Comparison of ENCODE assay signal across 2 cellular contexts in the genomic region with DNA sequence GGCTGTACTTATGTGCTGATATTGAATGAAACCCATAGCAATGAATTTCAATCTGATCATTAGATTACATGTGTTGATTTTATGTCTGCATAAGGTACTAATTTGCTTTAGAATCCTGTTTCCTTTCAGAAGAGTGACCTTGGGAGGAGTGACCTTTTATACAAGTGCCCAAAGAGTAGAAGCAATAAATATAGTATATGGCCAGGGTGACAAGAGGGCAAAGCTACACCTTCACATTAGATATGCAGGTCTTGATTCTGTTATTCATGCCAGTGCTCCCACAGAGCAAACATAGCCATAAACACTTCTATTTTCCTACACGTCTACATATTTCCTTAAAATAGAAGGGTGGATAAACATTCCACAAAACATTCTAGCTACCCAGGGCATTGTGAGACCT.
TF ChIP-seq lines count a peak whose summit lies in the region.

No MANE protein-coding gene starts in this region.

TF ChIP-seq in GM23338, 12 proteins besides CTCF, POLR2A, EP300 and RAD21 (continues in another document):
- TF ChIP-seq ETS1 (IDR thresholded peaks at IDR 0.05) = no peak
- no peak for TF ChIP-seq ZNF462 (CRISPR knock-in tag; IDR thresholded peaks at IDR 0.05)
- TF ChIP-seq NANOG (IDR thresholded peaks at IDR 0.05; ENCODE audit: borderline replicate concordance) = no peak
- no peak for TF ChIP-seq EZH2 (IDR thresholded peaks at IDR 0.05; ENCODE audit: low read depth, unreplicated experiment)
- no peak for TF ChIP-seq POLR2AphosphoS5 (IDR thresholded peaks at IDR 0.05; ENCODE audit: low read depth)
- no peak for TF ChIP-seq EZH2phosphoT487 (IDR thresholded peaks at IDR 0.05; ENCODE audit: unreplicated experiment)
- no peak for TF ChIP-seq ZNF331 (CRISPR knock-in tag; IDR thresholded peaks at IDR 0.05; ENCODE audit: low read depth)
- TF ChIP-seq REST (IDR thresholded peaks at IDR 0.05; ENCODE audit: unreplicated experiment) = no peak
- no peak for TF ChIP-seq ZNF114 (CRISPR knock-in tag; IDR thresholded peaks at IDR 0.05)
- TF ChIP-seq CREB1 (CRISPR knock-in tag; IDR thresholded peaks at IDR 0.05; ENCODE audit: low read depth) = no peak

TF ChIP-seq in H1, 55 proteins besides CTCF, POLR2A, EP300 and RAD21 (continued from another document):
- TF ChIP-seq EZH2 (IDR thresholded peaks at IDR 0.05; ENCODE audit: low read depth, low read length, severe bottlenecking) = no peak
- no peak for TF ChIP-seq TAF1 (IDR thresholded peaks at IDR 0.05; ENCODE audit: low read depth, low read length)
- no peak for TF ChIP-seq GABPA (IDR thresholded peaks at IDR 0.05; ENCODE audit: borderline replicate concordance, insufficient read depth, low read length)
- no peak for TF ChIP-seq RBBP5 (IDR thresholded peaks at IDR 0.05; ENCODE audit: borderline replicate concordance, low read depth, low read length)
- TF ChIP-seq JUND (IDR thresholded peaks at IDR 0.05; ENCODE audit: low read length) = no peak
- TF ChIP-seq, protein P1, sequence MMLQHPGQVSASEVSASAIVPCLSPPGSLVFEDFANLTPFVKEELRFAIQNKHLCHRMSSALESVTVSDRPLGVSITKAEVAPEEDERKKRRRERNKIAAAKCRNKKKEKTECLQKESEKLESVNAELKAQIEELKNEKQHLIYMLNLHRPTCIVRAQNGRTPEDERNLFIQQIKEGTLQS (IDR thresholded peaks at IDR 0.05; ENCODE audit: insufficient read depth, low read depth, low read length) = no peak
- TF ChIP-seq KDM4A (IDR thresholded peaks at IDR 0.05; ENCODE audit: low read depth, low read length, severe bottlenecking) = no peak
- TF ChIP-seq FOSL1 (IDR thresholded peaks at IDR 0.05; ENCODE audit: insufficient read depth, low read depth, low read length) = no peak
- no peak for TF ChIP-seq TEAD4 (IDR thresholded peaks at IDR 0.05; ENCODE audit: low read depth, low read length)
